ENCODE assay signal across 1 cellular context in genomic region chr16:30406911-30407793, GRCh38.
TF ChIP-seq lines count a peak whose summit lies in the region.

Gene ZNF771, plus strand, starts transcription at chr16:30407606. Its CDS starts 448 bp downstream, at chr16:30408054.

TF ChIP-seq in HepG2, 621 proteins besides CTCF, POLR2A, EP300 and RAD21 (continued from another document and continues in another):
- TF ChIP-seq RERE (CRISPR knock-in tag; IDR thresholded peaks at IDR 0.05; ENCODE audit: low read depth) (no peak), ZNF660 (CRISPR knock-in tag; IDR thresholded peaks at IDR 0.05; ENCODE audit: borderline replicate concordance, low read depth) (no peak), HINFP (CRISPR knock-in tag; IDR thresholded peaks at IDR 0.05; ENCODE audit: low read depth) (peak; percentile 62; the same call in 1 of the 2 replicates), PBX2 (CRISPR knock-in tag; IDR thresholded peaks at IDR 0.05) (no peak), DDIT3 (CRISPR knock-in tag; IDR thresholded peaks at IDR 0.05) (no peak), ZNF12 (CRISPR knock-in tag; IDR thresholded peaks at IDR 0.05) (peak; percentile 55; the same call in 1 of the 2 replicates), ZSCAN30 (CRISPR knock-in tag; IDR thresholded peaks at IDR 0.05) (no peak), MIXL1 (CRISPR knock-in tag; IDR thresholded peaks at IDR 0.05) (no peak), ZBTB14 (CRISPR knock-in tag; IDR thresholded peaks at IDR 0.05) (0 out of 2 replicates have a peak, but pooled peaks have one; percentile 2), TCF7L2 (IDR thresholded peaks at IDR 0.05; ENCODE audit: low read depth, low read length) (no peak), FOXC1 (CRISPR knock-in tag; IDR thresholded peaks at IDR 0.05; ENCODE audit: borderline replicate concordance) (peak; percentile 98), ZNF782 (CRISPR knock-in tag; IDR thresholded peaks at IDR 0.05; ENCODE audit: borderline replicate concordance) (peak; percentile 88; the same call in 1 of the 2 replicates), SKI (IDR thresholded peaks at IDR 0.05; ENCODE audit: partially characterized antibody) (peak; percentile 43), ZBTB25 (CRISPR knock-in tag; IDR thresholded peaks at IDR 0.05) (no peak), ZNF17 (CRISPR knock-in tag; IDR thresholded peaks at IDR 0.05) (no peak), ZNF564 (CRISPR knock-in tag; IDR thresholded peaks at IDR 0.05) (peak; percentile 87; the same call in 1 of the 2 replicates), ZNF24 (IDR thresholded peaks at IDR 0.05) (no peak), ZNF597 (CRISPR knock-in tag; IDR thresholded peaks at IDR 0.05) (no peak), PHF5A (CRISPR knock-in tag; IDR thresholded peaks at IDR 0.05; ENCODE audit: low read depth, unreplicated experiment) (no peak), NFRKB (IDR thresholded peaks at IDR 0.05) (no peak), DZIP1 (CRISPR knock-in tag; IDR thresholded peaks at IDR 0.05) (peak; percentile 92), NFE2 (CRISPR knock-in tag; IDR thresholded peaks at IDR 0.05) (peak; percentile 65; the same call in 1 of the 2 replicates), ZNF143 (CRISPR knock-in tag; IDR thresholded peaks at IDR 0.05) (no peak), ZNF768 (CRISPR knock-in tag; IDR thresholded peaks at IDR 0.05) (peak; percentile 77; the same call in 1 of the 2 replicates), SPEN (CRISPR knock-in tag; IDR thresholded peaks at IDR 0.05; ENCODE audit: low read depth) (peak; percentile 50), RARG (CRISPR knock-in tag; IDR thresholded peaks at IDR 0.05; ENCODE audit: low read depth) (0 out of 2 replicates have a peak, but pooled peaks have one; percentile 17), ZNF260 (CRISPR knock-in tag; IDR thresholded peaks at IDR 0.05; ENCODE audit: borderline replicate concordance, low read depth) (no peak), TFAP4 (IDR thresholded peaks at IDR 0.05; ENCODE audit: borderline replicate concordance, low read depth) (peak; percentile 71; the same call in 1 of the 2 replicates), ZNF543 (CRISPR knock-in tag; IDR thresholded peaks at IDR 0.05) (peak; percentile 95), NPAS2 (CRISPR knock-in tag; IDR thresholded peaks at IDR 0.05; ENCODE audit: borderline replicate concordance) (no peak), GMEB2 (CRISPR knock-in tag; IDR thresholded peaks at IDR 0.05; ENCODE audit: low read depth) (no peak), PAXIP1 (CRISPR knock-in tag; conservative IDR thresholded peaks at IDR 0.05) (peak; percentile 60), RXRA (CRISPR knock-in tag; IDR thresholded peaks at IDR 0.05) (peak; percentile 70; the same call in 1 of the 2 replicates), TGIF2 (CRISPR knock-in tag; IDR thresholded peaks at IDR 0.05) (peak; percentile 17; the same call in 1 of the 2 replicates), SMAD1 (CRISPR knock-in tag; IDR thresholded peaks at IDR 0.05; ENCODE audit: borderline replicate concordance, low read depth) (peak; percentile 72; the same call in 1 of the 2 replicates), EHMT2 (IDR thresholded peaks at IDR 0.05; ENCODE audit: borderline replicate concordance, low read depth, low read length) (no peak), ZNF766 (CRISPR knock-in tag; IDR thresholded peaks at IDR 0.05; ENCODE audit: borderline replicate concordance) (0 out of 2 replicates have a peak, but pooled peaks have one; percentile 52)
